1 cellular context compared by ENCODE assay signal in the genomic region with DNA sequence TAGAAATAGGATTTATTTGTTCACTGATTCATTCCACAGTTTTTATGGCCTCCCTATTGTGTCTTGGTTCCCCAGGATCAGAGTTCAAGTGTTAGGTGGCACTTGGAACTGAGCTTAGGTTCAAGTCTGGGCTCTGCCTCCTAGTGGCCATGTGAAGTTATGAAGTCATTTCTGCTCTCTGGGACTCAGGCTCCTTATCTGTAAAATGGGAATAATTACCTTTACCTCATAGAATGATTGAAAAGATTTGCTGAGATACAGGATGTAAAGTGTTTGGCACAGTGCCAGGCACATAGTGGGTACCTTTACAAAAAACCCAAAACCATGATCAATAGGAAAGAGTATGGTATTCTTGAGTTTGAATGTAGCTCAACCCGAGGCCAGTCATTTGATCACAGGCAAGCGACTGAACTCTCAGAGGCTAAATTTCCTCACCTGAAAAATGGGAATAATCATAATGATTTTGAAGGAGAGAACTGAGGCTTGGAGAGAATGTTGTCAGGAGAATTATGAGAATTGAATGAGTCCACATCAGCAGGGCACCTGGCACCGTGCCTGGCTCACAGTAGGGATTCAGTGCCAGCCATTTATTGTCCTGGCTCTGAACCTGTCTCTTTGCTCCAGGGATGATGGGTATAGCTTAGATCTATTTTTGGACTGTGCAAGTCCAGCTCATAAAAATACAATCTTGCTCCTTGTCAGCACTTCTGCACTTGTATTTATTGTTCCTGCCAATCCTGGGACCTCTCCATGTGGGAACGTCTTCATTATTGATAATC.
TF ChIP-seq lines count a peak whose summit lies in the region.

No MANE protein-coding gene starts in this region.

TF ChIP-seq in GM23338, 12 proteins besides CTCF, POLR2A, EP300 and RAD21:
- no peak for TF ChIP-seq ZNF462 (CRISPR knock-in tag; IDR thresholded peaks at IDR 0.05)
